8 cellular contexts compared by ENCODE assay signal in the genomic region with DNA sequence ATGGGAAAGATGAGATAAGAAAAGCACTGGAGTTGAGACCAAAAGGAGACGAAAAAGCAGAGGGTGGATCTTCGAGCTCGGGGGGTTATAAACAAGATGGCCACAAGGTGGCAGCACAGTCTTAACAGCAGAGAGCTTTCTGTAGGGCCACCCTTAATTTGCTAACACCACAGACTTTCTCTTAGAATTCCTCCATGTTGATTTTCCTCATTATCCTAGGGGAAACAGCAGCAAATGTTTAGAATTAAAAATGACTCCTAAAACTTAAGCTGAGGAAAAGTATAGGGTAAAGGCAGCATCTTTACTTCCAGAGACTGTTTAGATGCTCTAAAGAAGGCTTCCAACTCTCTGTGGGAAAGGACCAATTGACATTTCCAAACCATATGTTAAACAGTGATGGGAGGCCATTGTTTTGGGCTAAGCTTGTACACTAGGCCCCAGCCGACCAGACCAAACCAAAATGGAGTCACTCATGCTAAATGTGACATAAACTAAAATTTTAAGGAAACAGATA. TPM values are rescaled to one million over a fixed set of nuclear protein-coding genes. Genes with fewer than 3 reads are reported as not detected.
DNase-seq lines count a peak whose midpoint lies in the region; ATAC-seq and TF ChIP-seq lines count a peak whose summit lies in the region.

No MANE protein-coding gene starts in this region.

- POLR2A ChIA-PET in activated CD4-positive, alpha-beta memory T cell treated with anti-CD3 and anti-CD28 coated beads for 36 hours (lab: Charles Lee) = interaction anchor here (1.3 to 1.8 kb wide), 2 partner anchors 255 to 260 kb away, joined by 3 to 5 read pairs; no protein-coding TSS in a partner anchor

- H3K27me3 Mint-ChIP-seq in activated CD4-positive, alpha-beta memory T cell treated with anti-CD3 and anti-CD28 coated beads for 36 hours = no peaks in the 10 kb centered on the region
- H3K27me3 Mint-ChIP-seq in memory B cell = peaks cover 5% of the 10 kb centered on the region

- peak; percentile 99 for TF ChIP-seq CTCF in 22Rv1 (IDR thresholded peaks at IDR 0.05)

- ATAC-seq in GM18498 (IDR thresholded peaks at IDR 0.05; ENCODE audit: unreplicated experiment) (peak; percentile 58), HG03521 (IDR thresholded peaks at IDR 0.05; ENCODE audit: unreplicated experiment) (peak; percentile 59), memory B cell (ENCODE audit: low read depth) (peak; percentile 79)

- no peak overlapping the region for H3K27ac Mint-ChIP-seq in activated CD4-positive, alpha-beta memory T cell treated with anti-CD3 and anti-CD28 coated beads for 36 hours
- H3K27ac Mint-ChIP-seq in memory B cell = no peak overlapping the region

- H3K4me1 Mint-ChIP-seq in activated CD4-positive, alpha-beta memory T cell treated with anti-CD3 and anti-CD28 coated beads for 36 hours (ENCODE audit: low read depth) = peaks cover 33% of the 10 kb centered on the region
- peaks cover 3% of the 10 kb centered on the region for H3K4me1 Mint-ChIP-seq in memory B cell

- CTCF ChIA-PET in activated CD4-positive, alpha-beta memory T cell treated with anti-CD3 and anti-CD28 coated beads for 36 hours (lab: Charles Lee) = interaction anchor here (0.6 to 6.2 kb wide), 34 partner anchors 10 to 566 kb away, joined by 3 to 171 read pairs (median 5); partner anchors contain the start of genes ARPC5 and TSEN15

- H3K36me3 Mint-ChIP-seq in activated CD4-positive, alpha-beta memory T cell treated with anti-CD3 and anti-CD28 coated beads for 36 hours = no peaks in the 10 kb centered on the region
- no peaks in the 10 kb centered on the region for H3K36me3 Mint-ChIP-seq in memory B cell

- intact Hi-C loops in activated CD4-positive, alpha-beta memory T cell treated with anti-CD3 and anti-CD28 coated beads for 36 hours (cut with micrococcal nuclease) = loop anchor here (1.0 to 10.0 kb wide), 5 partner anchors 30 to 1631 kb away; partner anchors contain the start of gene TSEN15

- H3K9me3 Mint-ChIP-seq in activated CD4-positive, alpha-beta memory T cell treated with anti-CD3 and anti-CD28 coated beads for 36 hours = no peaks in the 10 kb centered on the region
- H3K9me3 Mint-ChIP-seq in memory B cell = no peaks in the 10 kb centered on the region

- H3K4me3 Mint-ChIP-seq in activated CD4-positive, alpha-beta memory T cell treated with anti-CD3 and anti-CD28 coated beads for 36 hours = no peak overlapping the region
- H3K4me3 Mint-ChIP-seq in memory B cell = no peak overlapping the region

- no peak overlapping the region for H3K27ac ChIP-seq in 22Rv1

- DNase-seq in NCI-H748 treated with DMSO at 0.1 percent for 48 hours (lab: John Stamatoyannopoulos, UW) (peak; percentile 32), memory B cell (ENCODE audit: low spot score in 2 of 2) (peak; percentile 67 to 73)
- DNase-seq in activated CD4-positive, alpha-beta memory T cell treated with anti-CD3 and anti-CD28 coated beads for 36 hours = peak; percentile 81
- DNase-seq in effector CD8-positive, alpha-beta T cell (lab: John Stamatoyannopoulos, UW) = peak; percentile 56
- DNase-seq in stimulated activated CD8-positive, alpha-beta memory T cell treated with anti-CD3 and anti-CD28 coated beads, Interleukin-15, amount 100 ng/mL, for 48 hours (ENCODE audit: low read depth in 2 of 2) = peak; percentile 42 to 43

RNA-seq across cellular contexts. Expression of gene APOBEC4, which starts 2.5 kb away (rescaled TPM):
- not detected for total RNA-seq in activated CD4-positive, alpha-beta memory T cell treated with anti-CD3 and anti-CD28 coated beads for 36 hours

RNA-seq across cellular contexts. Expression of gene ARPC5, which starts 20.0 kb away (rescaled TPM):
- total RNA-seq in activated CD4-positive, alpha-beta memory T cell treated with anti-CD3 and anti-CD28 coated beads for 36 hours = 100 to 1,000 TPM; 158 to 161 TPM
